Comparison of ENCODE assay signal across 9 cellular contexts in the genomic region with DNA sequence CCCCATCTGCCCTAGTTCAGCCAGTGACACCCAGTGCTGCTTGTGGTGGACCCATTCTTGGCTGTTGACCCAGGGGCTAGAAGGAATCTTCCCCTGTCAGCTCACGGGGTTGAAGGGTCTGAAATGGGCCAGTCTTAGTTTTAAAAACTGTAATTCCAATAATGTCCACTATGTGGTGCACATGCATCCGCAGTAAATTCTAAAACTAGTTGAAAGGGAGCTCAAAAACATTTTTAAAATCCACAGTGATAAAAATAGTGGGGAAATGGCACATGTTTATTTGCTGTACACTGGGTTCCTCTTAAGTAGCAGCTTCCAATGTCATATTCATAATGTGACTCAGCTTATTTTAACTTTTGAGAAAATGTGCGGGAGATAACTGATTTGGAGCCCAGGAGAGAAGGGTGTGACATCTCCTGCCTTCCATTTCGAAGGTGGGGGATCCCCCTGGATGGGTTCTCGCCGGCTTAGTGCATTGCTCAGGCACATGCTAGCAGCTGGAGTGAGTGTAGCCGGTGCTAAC. TPM values are rescaled to one million over a fixed set of nuclear protein-coding genes. Genes with fewer than 3 reads are reported as not detected.
DNase-seq lines count a peak whose midpoint lies in the region; ATAC-seq and TF ChIP-seq lines count a peak whose summit lies in the region.
"Had no signal": no experiment of that assay in that cellular context is flagged by ENCODE, and none has a peak within 500 bp of the region (broad histone marks: within the 10 kb centered on the region; RNA-seq: fewer than 3 reads in every experiment).

No MANE protein-coding gene starts in this region.

- TF ChIP-seq CTCF in endothelial cell (IDR thresholded peaks at IDR 0.05; ENCODE audit: unreplicated experiment) (peak; percentile 90), mesothelial cell of epicardium (IDR thresholded peaks at IDR 0.05; ENCODE audit: unreplicated experiment) (peak; percentile 93)

- TF ChIP-seq EP300 in Ishikawa (IDR thresholded peaks at IDR 0.05; ENCODE audit: borderline replicate concordance) = no peak

- H3K27ac Mint-ChIP-seq in endothelial cell (ENCODE audit: unreplicated experiment) = no peak overlapping the region
- H3K27ac Mint-ChIP-seq in mesothelial cell of epicardium = no peak overlapping the region
- H3K27ac Mint-ChIP-seq: activated naive CD4-positive, alpha-beta T cell treated with anti-CD3 and anti-CD28 coated beads, Interleukin-2, amount 50 U/mL, for 24 hours had no signal

- DNase-seq in SHP77 (lab: John Stamatoyannopoulos, UW) = peak; percentile 18 to 25
- no peak for DNase-seq in SHP77 treated with DMSO at 0.1 percent for 48 hours (lab: John Stamatoyannopoulos, UW)
- DNase-seq in SK-MEL-5 (ENCODE audit: low read depth, low spot score) = peak; percentile 74
- no peak for DNase-seq in endothelial cell (ENCODE audit: low spot score)
- no peak for DNase-seq in mesothelial cell of epicardium (ENCODE audit: low spot score in 2 of 2, unreplicated experiment in 2 of 2)
- DNase-seq in activated naive CD4-positive, alpha-beta T cell treated with Interleukin-2 at 50 U/mL for 16 hours = no peak

- H3K4me1 Mint-ChIP-seq in endothelial cell (ENCODE audit: unreplicated experiment) (peaks cover 7% of the 10 kb centered on the region), mesothelial cell of epicardium (peaks cover 18% of the 10 kb centered on the region)

- ATAC-seq in HG03108 (IDR thresholded peaks at IDR 0.05; ENCODE audit: unreplicated experiment) = no peak

- H3K4me3 Mint-ChIP-seq in endothelial cell (ENCODE audit: unreplicated experiment) (no peak overlapping the region), mesothelial cell of epicardium (no peak overlapping the region)
- H3K4me3 Mint-ChIP-seq: activated naive CD4-positive, alpha-beta T cell treated with anti-CD3 and anti-CD28 coated beads, Interleukin-2, amount 50 U/mL, for 24 hours had no signal

- H3K27me3 Mint-ChIP-seq in endothelial cell (ENCODE audit: unreplicated experiment) (peaks cover 6% of the 10 kb centered on the region), mesothelial cell of epicardium (ENCODE audit: low read depth) (no peaks in the 10 kb centered on the region)

- TF ChIP-seq RAD21 in Ishikawa (IDR thresholded peaks at IDR 0.05; ENCODE audit: low read depth) = peak; percentile 70

- no peaks in the 10 kb centered on the region for H3K36me3 Mint-ChIP-seq in endothelial cell (ENCODE audit: low read depth, unreplicated experiment)
- H3K36me3 Mint-ChIP-seq in mesothelial cell of epicardium = no peaks in the 10 kb centered on the region
- H3K36me3 Mint-ChIP-seq: activated naive CD4-positive, alpha-beta T cell treated with anti-CD3 and anti-CD28 coated beads, Interleukin-2, amount 50 U/mL, for 24 hours had no signal

- in situ Hi-C loops in SK-MEL-5 (cut with HindIII; ENCODE audit: low pct_unique_long_range_greater_than_20kb, low sequenced_read_pairs) = no loop called here

- H3K9me3 Mint-ChIP-seq in endothelial cell (ENCODE audit: unreplicated experiment) = no peaks in the 10 kb centered on the region
- no peaks in the 10 kb centered on the region for H3K9me3 Mint-ChIP-seq in mesothelial cell of epicardium
- H3K9me3 Mint-ChIP-seq: activated naive CD4-positive, alpha-beta T cell treated with anti-CD3 and anti-CD28 coated beads, Interleukin-2, amount 50 U/mL, for 24 hours had no signal

TF ChIP-seq in Ishikawa, 13 proteins besides CTCF, POLR2A, EP300 and RAD21:
- TF ChIP-seq CEBPB (IDR thresholded peaks at IDR 0.05) (no peak), YY1 (IDR thresholded peaks at IDR 0.05; ENCODE audit: low read depth) (no peak), TAF1 (IDR thresholded peaks at IDR 0.05; ENCODE audit: low read depth) (no peak), EGR1 (IDR thresholded peaks at IDR 0.05) (no peak), TCF12 (IDR thresholded peaks at IDR 0.05; ENCODE audit: low read depth) (no peak), FOXM1 (IDR thresholded peaks at IDR 0.05; ENCODE audit: borderline replicate concordance, low read depth) (no peak), TEAD4 (IDR thresholded peaks at IDR 0.05) (no peak), ZBTB7A (IDR thresholded peaks at IDR 0.05; ENCODE audit: low read depth) (no peak), CREB1 (IDR thresholded peaks at IDR 0.05; ENCODE audit: low read depth) (no peak), NFIC (IDR thresholded peaks at IDR 0.05) (no peak)
- TF ChIP-seq, protein P1, sequence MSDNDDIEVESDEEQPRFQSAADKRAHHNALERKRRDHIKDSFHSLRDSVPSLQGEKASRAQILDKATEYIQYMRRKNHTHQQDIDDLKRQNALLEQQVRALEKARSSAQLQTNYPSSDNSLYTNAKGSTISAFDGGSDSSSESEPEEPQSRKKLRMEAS (IDR thresholded peaks at IDR 0.05) = no peak
- TF ChIP-seq, protein P2, sequence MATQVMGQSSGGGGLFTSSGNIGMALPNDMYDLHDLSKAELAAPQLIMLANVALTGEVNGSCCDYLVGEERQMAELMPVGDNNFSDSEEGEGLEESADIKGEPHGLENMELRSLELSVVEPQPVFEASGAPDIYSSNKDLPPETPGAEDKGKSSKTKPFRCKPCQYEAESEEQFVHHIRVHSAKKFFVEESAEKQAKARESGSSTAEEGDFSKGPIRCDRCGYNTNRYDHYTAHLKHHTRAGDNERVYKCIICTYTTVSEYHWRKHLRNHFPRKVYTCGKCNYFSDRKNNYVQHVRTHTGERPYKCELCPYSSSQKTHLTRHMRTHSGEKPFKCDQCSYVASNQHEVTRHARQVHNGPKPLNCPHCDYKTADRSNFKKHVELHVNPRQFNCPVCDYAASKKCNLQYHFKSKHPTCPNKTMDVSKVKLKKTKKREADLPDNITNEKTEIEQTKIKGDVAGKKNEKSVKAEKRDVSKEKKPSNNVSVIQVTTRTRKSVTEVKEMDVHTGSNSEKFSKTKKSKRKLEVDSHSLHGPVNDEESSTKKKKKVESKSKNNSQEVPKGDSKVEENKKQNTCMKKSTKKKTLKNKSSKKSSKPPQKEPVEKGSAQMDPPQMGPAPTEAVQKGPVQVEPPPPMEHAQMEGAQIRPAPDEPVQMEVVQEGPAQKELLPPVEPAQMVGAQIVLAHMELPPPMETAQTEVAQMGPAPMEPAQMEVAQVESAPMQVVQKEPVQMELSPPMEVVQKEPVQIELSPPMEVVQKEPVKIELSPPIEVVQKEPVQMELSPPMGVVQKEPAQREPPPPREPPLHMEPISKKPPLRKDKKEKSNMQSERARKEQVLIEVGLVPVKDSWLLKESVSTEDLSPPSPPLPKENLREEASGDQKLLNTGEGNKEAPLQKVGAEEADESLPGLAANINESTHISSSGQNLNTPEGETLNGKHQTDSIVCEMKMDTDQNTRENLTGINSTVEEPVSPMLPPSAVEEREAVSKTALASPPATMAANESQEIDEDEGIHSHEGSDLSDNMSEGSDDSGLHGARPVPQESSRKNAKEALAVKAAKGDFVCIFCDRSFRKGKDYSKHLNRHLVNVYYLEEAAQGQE (IDR thresholded peaks at IDR 0.05; ENCODE audit: low read depth) = no peak
- TF ChIP-seq, protein P3, sequence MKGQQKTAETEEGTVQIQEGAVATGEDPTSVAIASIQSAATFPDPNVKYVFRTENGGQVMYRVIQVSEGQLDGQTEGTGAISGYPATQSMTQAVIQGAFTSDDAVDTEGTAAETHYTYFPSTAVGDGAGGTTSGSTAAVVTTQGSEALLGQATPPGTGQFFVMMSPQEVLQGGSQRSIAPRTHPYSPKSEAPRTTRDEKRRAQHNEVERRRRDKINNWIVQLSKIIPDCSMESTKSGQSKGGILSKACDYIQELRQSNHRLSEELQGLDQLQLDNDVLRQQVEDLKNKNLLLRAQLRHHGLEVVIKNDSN (IDR thresholded peaks at IDR 0.05) = no peak
TF ChIP-seq in Ishikawa: peak in this region for 0.

RNA-seq across cellular contexts. Expression of a gene that starts 32.8 kb away (rescaled TPM):
- 1.9 and 2.1 TPM in 2 replicates for total RNA-seq in SK-MEL-5 (2014; rRNA removed; shearing (Covaris generic))
- 2.3 and 3.3 TPM in 2 replicates for polyA plus RNA-seq in SK-MEL-5 (2015; cell fraction: cytosol; rRNA removed)
- polyA plus RNA-seq in SK-MEL-5 (2015; cell fraction: nucleus; rRNA removed) = 13.3 and 24.3 TPM in 2 replicates
- total RNA-seq in endothelial cell (ENCODE audit: unreplicated experiment) = 1.7 TPM
- 8.2 to 10.4 TPM (median 9.7 TPM) in 3 replicates for total RNA-seq in mesothelial cell of epicardium

RNA-seq across cellular contexts. Expression of a gene that starts 59.1 kb away (rescaled TPM):
- 10.9 and 11.0 TPM in 2 replicates for total RNA-seq in SK-MEL-5 (2014; rRNA removed; shearing (Covaris generic))
- polyA plus RNA-seq in SK-MEL-5 (2015; cell fraction: cytosol; rRNA removed) = 18.5 and 21.8 TPM in 2 replicates
- polyA plus RNA-seq in SK-MEL-5 (2015; cell fraction: nucleus; rRNA removed) = 15.4 and 16.7 TPM in 2 replicates
- 8.2 TPM for total RNA-seq in endothelial cell (ENCODE audit: unreplicated experiment)
- total RNA-seq in mesothelial cell of epicardium = 14.0 to 15.8 TPM (median 14.5 TPM) in 3 replicates

Comparison
In these comparisons a context has a peak if more than half of its experiments do, and no peak if none do; other contexts are left out.
1. DNase-seq: peak in SHP77 (2 of 2) and SK-MEL-5 (single experiment); none in SHP77 treated with DMSO at 0.1 percent for 48 hours (single experiment), endothelial cell (single experiment), mesothelial cell of epicardium (0 of 2) and activated naive CD4-positive, alpha-beta T cell treated with Interleukin-2 at 50 U/mL for 16 hours (single experiment).